Comparison of ENCODE assay signal across 19 cellular contexts in genomic region chr6:1144842-1145755, GRCh38.
DNase-seq lines count a peak whose midpoint lies in the region; TF ChIP-seq lines count a peak whose summit lies in the region.
"Had no signal": no experiment of that assay in that cellular context is flagged by ENCODE, and none has a peak within 500 bp of the region (broad histone marks: within the 10 kb centered on the region; RNA-seq: fewer than 3 reads in every experiment).

No MANE protein-coding gene starts in this region.

- TF ChIP-seq CTCF in right atrium auricular region (IDR thresholded peaks at IDR 0.05): no peak

- no peak overlapping the region for H3K9ac ChIP-seq in adipocyte (ENCODE audit: low read length)

- H3K27ac ChIP-seq in right atrium auricular region: no peak overlapping the region
- H3K27ac ChIP-seq: ascending aorta, coronary artery, HL-60, transverse colon had no signal

- H3K4me3 ChIP-seq in adipocyte (ENCODE audit: low read length) (no peak overlapping the region), right atrium auricular region (no peak overlapping the region)
- H3K4me3 ChIP-seq: ascending aorta, coronary artery, transverse colon had no signal

- H3K36me3 ChIP-seq in adipocyte (ENCODE audit: control insufficient read depth, insufficient read depth, low read length, severe bottlenecking) (no peaks in the 10 kb centered on the region), right atrium auricular region (no peaks in the 10 kb centered on the region)
- H3K36me3 ChIP-seq: ascending aorta, transverse colon had no signal

- H3K4me1 ChIP-seq in adipocyte (ENCODE audit: control insufficient read depth, insufficient read depth, low read length) (no peaks in the 10 kb centered on the region), right atrium auricular region (no peaks in the 10 kb centered on the region)
- H3K4me1 ChIP-seq: ascending aorta, transverse colon had no signal

- H3K9me3 ChIP-seq in adipocyte (ENCODE audit: control insufficient read depth, low read length) (peaks cover 2% of the 10 kb centered on the region), right atrium auricular region (peaks cover 0 to under 1% of the 10 kb centered on the region in 2 donors)
- H3K9me3 ChIP-seq: ascending aorta, transverse colon had no signal

- peaks cover 10% of the 10 kb centered on the region for H3K27me3 ChIP-seq in adipocyte (replicated peaks; ENCODE audit: control insufficient read depth, insufficient read depth, low read length)
- H3K27me3 ChIP-seq in right atrium auricular region: no peaks in the 10 kb centered on the region
- H3K27me3 ChIP-seq: ascending aorta had no signal

- DNase-seq in GM04504 (ENCODE audit: low read depth) (peak; percentile 71), adipocyte (ENCODE audit: low read depth) (peak; percentile 61), fibroblast of the conjunctiva (ENCODE audit: low read depth) (peak; percentile 16), stromal cell of bone marrow (ENCODE audit: low read depth) (peak; percentile 78), OCI-M1 (lab: John Stamatoyannopoulos, UW) (no peak), right atrium auricular region (ENCODE audit: low spot score) (no peak), globus pallidus (ENCODE audit: low spot score) (no peak)
- DNase-seq: activated CD4-positive, alpha-beta T cell treated with anti-CD3 and anti-CD28 coated beads, Interleukin-2, amount 10 ng/mL, durations not matched to agents 24 days and 14 days; activated CD8-positive, alpha-beta memory T cell treated with anti-CD3 and anti-CD28 coated beads, Interleukin-2, amount 50 U/mL, for 48 hours; CD4-positive, alpha-beta T cell; KG1; natural killer cell; NCI-H1105 treated with DMSO at 0.1 percent for 48 hours; NCI-H82; stimulated activated naive B cell treated with anti-CD40 and anti-IgM and Interleukin-4, amounts not matched to agents 10 μg/mL and 1 μg/mL and 100 μg/mL, for 72 hours; transverse colon had no signal

Comparison
In these comparisons a context has a peak if more than half of its experiments do, and no peak if none do; other contexts are left out.
1. DNase-seq: peak in GM04504 (single experiment), adipocyte (single experiment), fibroblast of the conjunctiva (single experiment) and stromal cell of bone marrow (single experiment); none in OCI-M1 (single experiment), right atrium auricular region (single experiment) and globus pallidus (single experiment).